In the genomic region with DNA sequence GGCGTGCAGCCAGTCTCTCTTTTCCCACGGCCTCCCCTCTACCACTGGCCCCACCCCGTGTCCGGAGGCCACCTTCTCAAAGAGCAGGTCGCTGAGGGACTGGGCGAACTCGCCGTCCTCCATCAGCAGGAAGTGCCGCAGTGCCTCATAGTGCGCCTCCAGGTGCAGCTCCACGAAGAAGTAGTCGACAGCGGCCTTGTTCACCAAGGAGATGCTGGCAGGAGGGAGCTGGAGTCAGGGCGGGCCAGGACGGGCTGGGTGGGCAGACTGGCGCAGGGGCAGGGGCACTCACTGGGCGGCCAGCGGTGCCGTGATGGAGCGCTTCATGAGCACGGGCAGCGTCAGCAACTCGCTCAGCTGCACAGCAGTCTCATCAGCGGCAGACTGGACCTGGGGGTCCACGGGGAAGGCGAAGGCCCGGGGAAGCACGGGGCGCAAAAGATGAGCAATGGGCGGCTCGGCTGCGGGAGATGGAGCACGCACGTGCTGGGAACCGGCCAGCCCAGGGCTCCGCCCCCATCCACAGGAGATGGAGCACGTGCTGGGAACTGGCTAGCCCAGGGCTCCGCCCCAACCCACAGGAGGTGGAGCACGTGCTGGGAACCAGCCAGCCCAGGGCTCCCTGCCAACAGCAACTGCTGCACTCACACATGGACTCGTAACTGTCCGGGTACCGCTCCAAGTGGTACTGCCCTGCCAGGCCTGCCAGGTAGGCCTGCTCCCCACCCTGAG, we compare ENCODE assay signal across 7 cellular contexts. TPM values are rescaled to one million over a fixed set of nuclear protein-coding genes. Genes with fewer than 3 reads are reported as not detected.
DNase-seq lines count a peak whose midpoint lies in the region; ATAC-seq and TF ChIP-seq lines count a peak whose summit lies in the region.

No MANE protein-coding gene starts in this region.

- no peaks in the 10 kb centered on the region for H3K9me3 ChIP-seq in Panc1 (ENCODE audit: control insufficient read depth, insufficient read depth, low read depth, low read length)

- H3K4me3 ChIP-seq in HL-60 (replicated peaks; ENCODE audit: insufficient read depth, low read length) (no peak overlapping the region), Panc1 (ENCODE audit: low read depth in 2 of 2, low read length in 2 of 2) (no peak overlapping the region), fibroblast of pulmonary artery (replicated peaks; ENCODE audit: low read depth, low read length) (no peak overlapping the region)

- TF ChIP-seq CTCF in HL-60 (IDR thresholded peaks at IDR 0.05; ENCODE audit: insufficient read depth, low read length), result no peak
- no peak for TF ChIP-seq CTCF in Panc1 (IDR thresholded peaks at IDR 0.05)
- TF ChIP-seq CTCF in fibroblast of pulmonary artery (IDR thresholded peaks at IDR 0.05; ENCODE audit: low read length, missing control alignments), result no peak

- intact Hi-C loops in Panc1 (cut with micrococcal nuclease; ENCODE audit: unreplicated experiment), result no loop called here

- peak; percentile 66 to 81 for DNase-seq in HL-60 (ENCODE audit: low read depth in 1 of 2, low spot score in 1 of 2)
- DNase-seq in Panc1 (ENCODE audit: low read depth, low spot score), result no peak
- DNase-seq in fibroblast of pulmonary artery (ENCODE audit: low read depth), result peak; percentile 82
- peak; percentile 42 for DNase-seq in renal cortical epithelial cell (ENCODE audit: low read depth)
- DNase-seq in stimulated activated CD4-positive, alpha-beta T cell treated with anti-CD3 and anti-CD28 coated beads, Interleukin-4, amount 100 ng/mL, for 1 hour, result no peak

- in situ Hi-C loops in Panc1 (cut with HindIII; ENCODE audit: low pct_unique_long_range_greater_than_20kb, low sequenced_read_pairs), result no loop called here

- CTCF ChIA-PET in Panc1 (lab: Charles Lee), result no interaction called here

- ATAC-seq in Panc1 (peak; percentile 55), HG03039 (IDR thresholded peaks at IDR 0.05; ENCODE audit: unreplicated experiment) (no peak), HG03139 (IDR thresholded peaks at IDR 0.05; ENCODE audit: unreplicated experiment) (no peak)

- H3K36me3 ChIP-seq in Panc1 (ENCODE audit: control insufficient read depth, insufficient read depth, low read length), result 0 out of 2 replicates have a peak, but pooled peaks cover 2% of the 10 kb centered on the region

- H3K27ac ChIP-seq in HL-60 (replicated peaks) (peak overlapping the region; percentile 23), Panc1 (ENCODE audit: low read length) (no peak overlapping the region)

- POLR2A ChIA-PET in Panc1 (lab: Charles Lee), result interaction anchor here (0.6 kb wide), 1 partner anchor 37 kb away, joined by 8 read pairs; no protein-coding TSS in a partner anchor

- H3K4me1 ChIP-seq in Panc1 (ENCODE audit: control insufficient read depth, insufficient read depth, low read length), result no peaks in the 10 kb centered on the region

- H3K27me3 ChIP-seq in HL-60 (ENCODE audit: insufficient read depth, poor library complexity, severe bottlenecking) (no peaks in the 10 kb centered on the region), Panc1 (ENCODE audit: control insufficient read depth, insufficient read depth, low read length) (no peaks in the 10 kb centered on the region)

- BruUV-seq in Panc1 (replicated peaks; lab: Mats Ljungman, UMichigan), result no TSS peak

RNA-seq across cellular contexts. Expression of gene SELENOO, which starts 18.4 kb away (rescaled TPM):
- total RNA-seq in Panc1 (2021; ENCODE audit: unreplicated experiment) (34.3 TPM), renal cortical epithelial cell (23.4 and 26.7 TPM in 2 replicates)
- 60.2 TPM for polyA plus RNA-seq in Panc1 (2012; ENCODE audit: insufficient read length)

RNA-seq across cellular contexts. Expression of gene TUBGCP6, which starts 25.7 kb away (rescaled TPM):
- total RNA-seq in Panc1 (2021; ENCODE audit: unreplicated experiment), result 31.3 TPM
- polyA plus RNA-seq in Panc1 (2012; ENCODE audit: insufficient read length), result 31.3 TPM
- total RNA-seq in renal cortical epithelial cell, result 26.2 and 34.5 TPM in 2 replicates

RNA-seq across cellular contexts. Expression of gene HDAC10, which starts 31.9 kb away (rescaled TPM):
- total RNA-seq in Panc1 (2021; ENCODE audit: unreplicated experiment) (71.3 TPM), renal cortical epithelial cell (19.8 and 48.9 TPM in 2 replicates)
- polyA plus RNA-seq in Panc1 (2012; ENCODE audit: insufficient read length), result 74.6 TPM

RNA-seq across cellular contexts. Expression of gene TRABD, which starts 33.4 kb away (rescaled TPM):
- total RNA-seq in Panc1 (2021; ENCODE audit: unreplicated experiment) (55.7 TPM), renal cortical epithelial cell (24.7 and 37.4 TPM in 2 replicates)
- 83.8 TPM for polyA plus RNA-seq in Panc1 (2012; ENCODE audit: insufficient read length)

RNA-seq across cellular contexts. Expression of gene MAPK12, which starts 42.3 kb away (rescaled TPM):
- total RNA-seq in Panc1 (2021; ENCODE audit: unreplicated experiment) (74.6 TPM), renal cortical epithelial cell (22.0 and 26.0 TPM in 2 replicates)
- polyA plus RNA-seq in Panc1 (2012; ENCODE audit: insufficient read length), result 81.1 TPM

Comparison
In these comparisons a context has a peak if more than half of its experiments do, and no peak if none do; other contexts are left out.
1. DNase-seq: peak in HL-60 (2 of 2), fibroblast of pulmonary artery (single experiment) and renal cortical epithelial cell (single experiment); none in Panc1 (single experiment) and stimulated activated CD4-positive, alpha-beta T cell treated with anti-CD3 and anti-CD28 coated beads, Interleukin-4, amount 100 ng/mL, for 1 hour (single experiment).